8 cellular contexts compared by ENCODE assay signal in the genomic region with DNA sequence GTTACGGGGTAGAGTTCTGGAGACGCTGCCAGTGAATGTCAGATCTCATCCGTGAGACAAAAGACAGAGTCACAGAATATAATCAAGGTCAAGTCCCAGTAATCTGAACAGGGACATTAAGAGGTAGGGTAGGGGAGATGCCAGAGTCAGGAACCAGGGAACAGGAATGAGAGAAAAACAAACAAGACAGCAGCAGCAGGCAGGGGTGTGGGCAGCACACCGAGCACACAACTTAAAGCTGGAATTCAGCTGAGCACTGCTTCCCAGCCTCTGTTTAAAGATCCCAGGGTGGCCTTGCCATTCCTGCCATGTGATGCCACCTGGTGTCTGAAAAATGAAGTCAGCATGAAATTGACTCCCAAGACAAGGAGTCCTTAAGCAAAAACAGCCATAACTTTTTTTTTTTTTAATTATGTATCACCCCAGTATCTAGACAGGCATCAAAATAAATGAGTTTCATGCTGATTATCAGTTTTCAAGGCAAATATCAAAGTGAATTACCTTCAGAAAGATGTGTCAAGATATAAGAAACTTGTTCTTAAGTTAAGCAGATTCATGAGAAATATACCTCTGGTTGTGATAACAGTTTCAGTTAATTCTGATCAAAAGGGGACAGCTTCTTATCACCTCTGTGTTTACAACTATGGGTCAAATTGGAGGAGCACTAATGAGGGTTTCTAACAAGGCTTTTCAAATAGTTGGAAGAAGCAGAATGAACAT.
A peak's percentile ranks its signal among the peaks of the same experiment; 100 is the strongest.
DNase-seq lines count a peak whose midpoint lies in the region; ATAC-seq, FAIRE-seq and TF ChIP-seq lines count a peak whose summit lies in the region.

No MANE protein-coding gene starts in this region.

- peak; percentile 77 for FAIRE-seq in GM12878 (lab: Jason Lieb, UNC)

- TF ChIP-seq POLR2A in GM12878 (IDR thresholded peaks at IDR 0.05; ENCODE audit: low read depth, low read length) = no peak

- peak; percentile 70 to 81 for DNase-seq in NCI-H524 (lab: John Stamatoyannopoulos, UW)
- DNase-seq in NCI-H524 treated with DMSO at 0.1 percent for 48 hours (lab: John Stamatoyannopoulos, UW) = no peak
- peak; percentile 65 for DNase-seq in NCI-H446 treated with DMSO at 0.1 percent for 48 hours (lab: John Stamatoyannopoulos, UW)
- peak; percentile 26 for DNase-seq in GM12878 (ENCODE audit: low read depth, low spot score)
- DNase-seq in iPS-NIHi11 (ENCODE audit: low spot score) = peak; percentile 84
- DNase-seq in smooth muscle cell of the brain vasculature (ENCODE audit: low read depth, low spot score) = peak; percentile 77
- no peak for DNase-seq in activated effector memory CD4-positive, alpha-beta T cell treated with Interleukin-2 at 50 U/mL for 16 hours

- 0 out of 2 replicates have a peak, but pooled peaks cover 4% of the 10 kb centered on the region for H3K4me1 ChIP-seq in GM12878 (ENCODE audit: control insufficient read depth, insufficient read depth, low read length)

- no peaks in the 10 kb centered on the region for H4K20me1 ChIP-seq in GM12878 (ENCODE audit: control insufficient read depth, insufficient read depth)

- RAD21 ChIA-PET in GM12878 (lab: Charles Lee; ENCODE audit: unreplicated experiment) = interaction anchor here (0.9 to 1.1 kb wide), 3 partner anchors 26 to 523 kb away, joined by 3 read pairs; no protein-coding TSS in a partner anchor

- SMC1A ChIA-PET in GM12878 (lab: Charles Lee; ENCODE audit: uncharacterized antibody, unreplicated experiment) = interaction anchor here (0.6 to 1.7 kb wide), 7 partner anchors 10 to 640 kb away, joined by 3 to 7 read pairs (median 3); no protein-coding TSS in a partner anchor

- 75% methylated on average over 4 of the region's 4 CpGs for WGBS in GM12878 (ENCODE audit: insufficient coverage, insufficient replicate concordance, low lambda C conversion rate, missing lambda C conversion rate)

- no peak overlapping the region for H3K4me2 ChIP-seq in GM12878 (ENCODE audit: control insufficient read depth, insufficient read depth)

- ATAC-seq in HG02642 (IDR thresholded peaks at IDR 0.05; ENCODE audit: poor library complexity, unreplicated experiment) (peak; percentile 66), GM12878 (peak; percentile 76)

- H2AFZ ChIP-seq in GM12878 (ENCODE audit: control insufficient read depth, low read depth, low read length) = no peak overlapping the region

- CTCF ChIA-PET in GM12878 (lab: Yijun Ruan, JAX) = interaction anchor here (0.6 to 4.6 kb wide), 14 partner anchors 9 to 718 kb away, joined by 3 to 27 read pairs (median 3); no protein-coding TSS in a partner anchor

- no peak for TF ChIP-seq EP300 in GM12878 (IDR thresholded peaks at IDR 0.05; ENCODE audit: borderline replicate concordance in 1 of 2, control insufficient read depth in 1 of 2, low read depth in 2 of 2, low read length in 2 of 2)

- H3K36me3 ChIP-seq in GM12878 (ENCODE audit: control insufficient read depth in 2 of 2, insufficient read depth in 2 of 2, low read length in 1 of 2) = no peaks in the 10 kb centered on the region

- no peaks in the 10 kb centered on the region for H3K9me3 ChIP-seq in GM12878 (replicated peaks; ENCODE audit: control insufficient read depth, insufficient read depth, low read length)

- intact Hi-C loops in GM12878 (cut with micrococcal nuclease; ENCODE audit: unreplicated experiment) = loop anchor here (1.0 to 10.0 kb wide), 4 partner anchors 211 to 590 kb away; no protein-coding TSS in a partner anchor

- H3K27me3 ChIP-seq in GM12878 (replicated peaks in 1 of 2; ENCODE audit: control insufficient read depth in 2 of 2, insufficient read depth in 2 of 2, low read length in 1 of 2) = no peaks in the 10 kb centered on the region

- no peak overlapping the region for H3K9ac ChIP-seq in GM12878 (ENCODE audit: control insufficient read depth, insufficient read depth, low read length)

- BruUV-seq in GM12878 (replicated peaks; lab: Mats Ljungman, UMichigan) = no TSS peak

- TF ChIP-seq RAD21 in GM12878 (IDR thresholded peaks at IDR 0.05; ENCODE audit: insufficient read depth, low read depth, low read length) = peak; percentile 86

- no peak overlapping the region for H3K4me3 ChIP-seq in GM12878

- H3K79me2 ChIP-seq in GM12878 (ENCODE audit: control insufficient read depth, insufficient read depth, low read length) = no peaks in the 10 kb centered on the region

- in situ Hi-C loops in GM12878 (cut with MboI) = loop anchor here (10.0 kb wide), 1 partner anchor 210 kb away; no protein-coding TSS in a partner anchor

- peak; percentile 43 to 69 (median 51); a peak in 4 of 6 replicates for TF ChIP-seq CTCF in GM12878 (IDR thresholded peaks at IDR 0.05 in 2 of 3, conservative IDR thresholded peaks at IDR 0.05 in 1 of 3; ENCODE audit: control insufficient read depth in 2 of 3, extremely low read depth in 1 of 3, insufficient read depth in 1 of 3, low read depth in 3 of 3, low read length in 3 of 3)

- POLR2A ChIA-PET in GM12878 (lab: Charles Lee) = no interaction called here

- no peak overlapping the region for H3K27ac ChIP-seq in GM12878 (ENCODE audit: control insufficient read depth, insufficient read depth)

TF ChIP-seq in GM12878, 131 proteins besides CTCF, POLR2A, EP300 and RAD21:
- TF ChIP-seq YY1 (IDR thresholded peaks at IDR 0.05; ENCODE audit: low read depth, low read length) (0 out of 2 replicates have a peak, but pooled peaks have one; percentile 23), SMC3 (IDR thresholded peaks at IDR 0.05; ENCODE audit: borderline replicate concordance, low read length) (peak; percentile 84), POLR2AphosphoS5 (IDR thresholded peaks at IDR 0.05; ENCODE audit: low read length) (no peak), USF2 (IDR thresholded peaks at IDR 0.05; ENCODE audit: borderline replicate concordance, low read depth, low read length) (no peak), MYC (IDR thresholded peaks at IDR 0.05; ENCODE audit: insufficient read depth, insufficient read length, insufficient replicate concordance, low read length, severe bottlenecking) (no peak), RAD51 (IDR thresholded peaks at IDR 0.05) (no peak)

Comparison
In these comparisons a context has a peak if more than half of its experiments do, and no peak if none do; other contexts are left out.
1. DNase-seq: peak in NCI-H524 (2 of 2), NCI-H446 treated with DMSO at 0.1 percent for 48 hours (single experiment), GM12878 (single experiment), iPS-NIHi11 (single experiment) and smooth muscle cell of the brain vasculature (single experiment); none in NCI-H524 treated with DMSO at 0.1 percent for 48 hours (single experiment) and activated effector memory CD4-positive, alpha-beta T cell treated with Interleukin-2 at 50 U/mL for 16 hours (single experiment).